8 cellular contexts compared by ENCODE assay signal in genomic region chr1:6602669-6603423, GRCh38. TPM values are rescaled to one million over a fixed set of nuclear protein-coding genes. Genes with fewer than 3 reads are reported as not detected.
A peak's percentile ranks its signal among the peaks of the same experiment; 100 is the strongest.
DNase-seq lines count a peak whose midpoint lies in the region; ATAC-seq and TF ChIP-seq lines count a peak whose summit lies in the region.

TSS of gene KLHL21 (minus strand) at chr1:6602869. CDS start at chr1:6602817, 52 bp downstream.

- DNase-seq in SIG-M5 treated with dmso at 0.1 percent for 504 hours (lab: John Stamatoyannopoulos, UW; ENCODE audit: unreplicated experiment) (peak; percentile 80), SIG-M5 (lab: John Stamatoyannopoulos, UW) (no peak), NCI-H2227 treated with DMSO at 0.1 percent for 48 hours (lab: John Stamatoyannopoulos, UW) (peak; percentile 79), chondrocyte (ENCODE audit: low spot score) (no peak), kidney glomerular epithelial cell (lab: John Stamatoyannopoulos, UW) (peak; percentile 79)
- peak; percentile 74 to 77 for DNase-seq in activated CD4-positive, alpha-beta T cell treated with anti-CD3 and anti-CD28 coated beads for 24 hours (ENCODE audit: low read depth in 2 of 2)
- DNase-seq in stimulated activated CD4-positive, alpha-beta T cell treated with anti-CD3 and anti-CD28 coated beads, Interleukin-1b, Interleukin-23, amount 100 ng/mL, for 1 hour (ENCODE audit: low read depth in 2 of 2): peak; percentile 74 to 76

- H3K4me3 Mint-ChIP-seq in chondrocyte (ENCODE audit: unreplicated experiment): peak within 1 kb of the TSS; percentile 86

- H3K9me3 Mint-ChIP-seq in chondrocyte (ENCODE audit: low read depth): no peaks in the 10 kb centered on the region

- H3K36me3 Mint-ChIP-seq in chondrocyte (ENCODE audit: low read depth): no peaks in the 10 kb centered on the region

- peak within 1 kb of the TSS; percentile 99 for H3K27ac Mint-ChIP-seq in chondrocyte (ENCODE audit: unreplicated experiment)

- no peaks in the 10 kb centered on the region for H3K27me3 Mint-ChIP-seq in chondrocyte (ENCODE audit: low read depth)

- peak; percentile 5 for TF ChIP-seq CTCF in chondrocyte (IDR thresholded peaks at IDR 0.05)

- peak; percentile 42 for ATAC-seq in HG02973 (IDR thresholded peaks at IDR 0.05; ENCODE audit: unreplicated experiment)

- peaks cover 39% of the 10 kb centered on the region for H3K4me1 Mint-ChIP-seq in chondrocyte (ENCODE audit: low read depth)

RNA-seq across cellular contexts. Expression of gene KLHL21, which starts in this region (rescaled TPM):
- total RNA-seq in chondrocyte: 34.3 to 39.6 TPM (median 38.3 TPM) in 3 replicates

Comparison
In these comparisons a context has a peak if more than half of its experiments do, and no peak if none do; other contexts are left out.
1. DNase-seq: peak in SIG-M5 treated with dmso at 0.1 percent for 504 hours (single experiment), NCI-H2227 treated with DMSO at 0.1 percent for 48 hours (single experiment), activated CD4-positive, alpha-beta T cell treated with anti-CD3 and anti-CD28 coated beads for 24 hours (2 of 2), kidney glomerular epithelial cell (single experiment) and stimulated activated CD4-positive, alpha-beta T cell treated with anti-CD3 and anti-CD28 coated beads, Interleukin-1b, Interleukin-23, amount 100 ng/mL, for 1 hour (2 of 2); none in SIG-M5 (single experiment) and chondrocyte (single experiment).